ENCODE assay signal across 31 cellular contexts in the genomic region with DNA sequence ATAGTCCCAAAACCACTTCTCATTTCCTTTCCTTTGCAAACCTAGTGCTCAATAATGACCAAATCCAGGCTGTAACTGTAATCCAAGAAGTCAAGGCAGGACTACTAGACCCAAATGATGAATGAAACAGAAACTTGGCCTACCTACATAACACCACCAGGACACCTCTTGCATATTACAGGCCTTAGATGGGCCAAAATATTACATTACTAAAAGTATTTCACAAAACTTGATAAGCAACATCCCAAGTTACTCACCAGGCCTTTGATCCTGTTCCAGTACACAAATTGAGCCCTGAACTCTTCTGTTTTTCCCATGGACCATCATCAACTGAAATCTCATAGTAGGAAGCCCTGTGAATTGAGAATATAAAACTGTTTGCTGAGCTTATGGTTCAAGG.
"Had no signal": no experiment of that assay in that cellular context is flagged by ENCODE, and none has a peak within 500 bp of the region (broad histone marks: within the 10 kb centered on the region; RNA-seq: fewer than 3 reads in every experiment).

No MANE protein-coding gene starts in this region.

- H3K9me3 ChIP-seq: adrenal gland, Peyer's patch, SJSA1, SK-N-SH had no signal

- ATAC-seq: activated naive CD4-positive, alpha-beta T cell treated with anti-CD3 and anti-CD28 coated beads, Interleukin-2, amount 50 U/mL, for 72 hours; activated T-cell treated with anti-CD3 and anti-CD28 coated beads, Interleukin-2, amount 50 U/mL, for 4 hours; PC-3 had no signal

- H3K9ac ChIP-seq: SK-N-SH had no signal

- H3K4me2 ChIP-seq: SK-N-SH had no signal

- H3K27me3 ChIP-seq: adrenal gland, brain microvascular endothelial cell, Peyer's patch, SJSA1 had no signal

- H3K27ac ChIP-seq: adrenal gland, brain microvascular endothelial cell, Peyer's patch, SJSA1 had no signal

- DNase-seq: activated B cell treated with CpG ODN at 0.5 μM for 24 hours; activated CD4-positive, alpha-beta memory T cell treated with anti-CD3 and anti-CD28 coated beads for 36 hours; activated CD4-positive, alpha-beta T cell treated with anti-CD3 and anti-CD28 coated beads for 4 hours; activated CD4-positive, alpha-beta T cell treated with anti-CD3 and anti-CD28 coated beads, Interleukin-2, amount 50 U/mL, for 1 hour; activated CD4-positive, CD25-positive, alpha-beta regulatory T cell treated with anti-CD3 and anti-CD28 coated beads, Interleukin-2, amount 50 U/mL, for 72 hours; activated CD8-positive, alpha-beta memory T cell treated with anti-CD3 and anti-CD28 coated beads, Interleukin-2, amount 50 U/mL, for 4 hours; activated gamma-delta T cell treated with Interleukin-2 at 50 U/mL for 16 hours; activated naive CD4-positive, alpha-beta T cell treated with anti-CD3 and anti-CD28 coated beads for 36 hours; activated T-cell treated with anti-CD3 and anti-CD28 coated beads for 4 hours; activated T-cell treated with anti-CD3 and anti-CD28 coated beads, Interleukin-2, amount 50 U/mL, for 4 hours; anterior cingulate cortex; brain microvascular endothelial cell; Karpas-422; KBM-7; NCI-H1048; NCI-H1105 treated with DMSO at 0.1 percent for 48 hours; NCI-H1436; NCI-H1694; NCI-H1930; NCI-H2081 treated with DMSO at 0.1 percent for 48 hours; NCI-H345; NCI-H524 treated with DMSO at 0.1 percent for 48 hours; NK-92 treated with Interleukin-12 subunit alpha and Interleukin-12 subunit beta, amount 100 ng/mL, for 24 hours; PC-3; Peyer's patch; RPMI8226; SHP77 treated with DMSO at 0.1 percent for 48 hours; SK-N-SH had no signal

- H3K36me3 ChIP-seq: brain microvascular endothelial cell, SJSA1 had no signal

- H3K4me3 ChIP-seq: adrenal gland, Peyer's patch, SJSA1 had no signal

- H3K4me1 ChIP-seq: Peyer's patch had no signal
